In the genomic region with DNA sequence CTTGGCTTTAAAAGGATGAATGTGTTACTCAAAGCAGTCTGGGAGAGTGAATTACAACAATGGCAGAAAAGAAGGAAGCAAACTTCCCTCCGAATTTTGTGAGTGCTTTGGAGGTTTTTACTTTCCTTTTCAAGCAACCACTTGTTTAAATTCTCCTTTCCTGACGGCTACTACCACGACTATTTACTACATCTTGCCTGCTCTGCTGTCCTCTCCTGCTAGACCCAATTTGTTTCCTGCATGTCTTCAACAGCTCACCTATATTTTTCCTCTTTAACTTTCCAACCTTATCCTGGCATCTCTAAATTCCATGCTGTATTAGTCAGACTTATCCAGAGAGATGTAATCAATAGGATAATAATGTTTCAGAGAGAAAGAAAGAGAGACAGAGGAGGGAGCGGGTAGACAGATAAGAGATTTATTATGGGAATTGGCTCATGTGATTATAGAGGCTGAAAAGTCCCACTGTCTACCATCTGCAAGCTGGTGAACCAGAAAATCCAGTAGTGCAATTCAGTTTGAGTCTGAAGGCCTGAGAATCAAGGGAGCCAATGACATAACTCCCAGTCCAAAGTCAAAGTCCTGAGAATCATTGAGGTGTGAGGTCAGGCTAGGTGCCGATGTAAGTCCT, we compare ENCODE assay signal across 1 cellular context.
TF ChIP-seq lines count a peak whose summit lies in the region.

No MANE protein-coding gene starts in this region.

TF ChIP-seq in SK-N-SH treated with all-trans-retinoic acid at 6 μM for 48 hours, 23 proteins besides CTCF, POLR2A, EP300 and RAD21 (continued from another document):
- TF ChIP-seq, protein P1, sequence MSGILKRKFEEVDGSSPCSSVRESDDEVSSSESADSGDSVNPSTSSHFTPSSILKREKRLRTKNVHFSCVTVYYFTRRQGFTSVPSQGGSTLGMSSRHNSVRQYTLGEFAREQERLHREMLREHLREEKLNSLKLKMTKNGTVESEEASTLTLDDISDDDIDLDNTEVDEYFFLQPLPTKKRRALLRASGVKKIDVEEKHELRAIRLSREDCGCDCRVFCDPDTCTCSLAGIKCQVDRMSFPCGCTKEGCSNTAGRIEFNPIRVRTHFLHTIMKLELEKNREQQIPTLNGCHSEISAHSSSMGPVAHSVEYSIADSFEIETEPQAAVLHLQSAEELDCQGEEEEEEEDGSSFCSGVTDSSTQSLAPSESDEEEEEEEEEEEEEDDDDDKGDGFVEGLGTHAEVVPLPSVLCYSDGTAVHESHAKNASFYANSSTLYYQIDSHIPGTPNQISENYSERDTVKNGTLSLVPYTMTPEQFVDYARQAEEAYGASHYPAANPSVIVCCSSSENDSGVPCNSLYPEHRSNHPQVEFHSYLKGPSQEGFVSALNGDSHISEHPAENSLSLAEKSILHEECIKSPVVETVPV (CRISPR knock-in tag; IDR thresholded peaks at IDR 0.05) = peak; percentile 70
- TF ChIP-seq BACH2 (CRISPR knock-in tag; IDR thresholded peaks at IDR 0.05; ENCODE audit: borderline replicate concordance) = no peak
- peak; percentile 70; the same call in 1 of the 2 replicates for TF ChIP-seq SNAI2 (CRISPR knock-in tag; IDR thresholded peaks at IDR 0.05)
- no peak for TF ChIP-seq RARB (CRISPR knock-in tag; IDR thresholded peaks at IDR 0.05)
- peak; percentile 25; the same call in 1 of the 2 replicates for TF ChIP-seq GLIS3 (CRISPR knock-in tag; IDR thresholded peaks at IDR 0.05)
- TF ChIP-seq ZNF70 (CRISPR knock-in tag; IDR thresholded peaks at IDR 0.05) = no peak
- no peak for TF ChIP-seq OSR1 (CRISPR knock-in tag; IDR thresholded peaks at IDR 0.05)
- peak; percentile 34; the same call in 1 of the 2 replicates for TF ChIP-seq ZNF8 (CRISPR knock-in tag; IDR thresholded peaks at IDR 0.05)
